ENCODE assay signal across 8 cellular contexts in the genomic region with DNA sequence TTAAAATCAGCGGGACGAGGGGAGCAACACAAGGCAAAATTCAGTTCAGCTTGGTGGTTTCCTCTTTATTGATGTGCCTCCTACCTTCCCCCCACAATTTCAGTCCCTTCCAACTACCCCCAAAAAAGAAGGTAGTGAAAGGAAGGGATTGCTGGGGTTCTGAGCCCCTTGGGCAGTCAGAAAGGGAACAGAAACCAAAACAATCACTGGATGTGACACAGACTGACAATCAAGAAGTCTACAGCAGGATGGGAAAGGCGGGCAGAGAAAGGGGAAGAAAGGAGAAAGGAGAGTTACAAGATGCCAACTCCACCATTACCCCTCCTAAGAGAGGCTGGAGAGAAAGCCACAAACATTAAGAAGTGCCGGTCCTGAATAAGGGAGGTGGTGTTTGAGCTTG. TPM values are rescaled to one million over a fixed set of nuclear protein-coding genes. Genes with fewer than 3 reads are reported as not detected.
DNase-seq lines count a peak whose midpoint lies in the region; ATAC-seq, FAIRE-seq and TF ChIP-seq lines count a peak whose summit lies in the region.

No MANE protein-coding gene starts in this region.

- TF ChIP-seq RAD21 in GM12878 (IDR thresholded peaks at IDR 0.05; ENCODE audit: insufficient read depth, low read depth, low read length) = no peak

- H3K4me2 ChIP-seq in GM12878 (ENCODE audit: control insufficient read depth, insufficient read depth) = peak overlapping the region; percentile 94

- in situ Hi-C loops in KBM-7 (cut with MboI; ENCODE audit: low pct_unique_long_range_greater_than_20kb, low sequenced_read_pairs) (no loop called here), GM12878 (cut with MboI) (no loop called here)

- no peaks in the 10 kb centered on the region for H3K27me3 ChIP-seq in GM12878 (replicated peaks in 1 of 2; ENCODE audit: control insufficient read depth in 2 of 2, insufficient read depth in 2 of 2, low read length in 1 of 2)
- no peaks in the 10 kb centered on the region for H3K27me3 ChIP-seq in mononuclear cell (ENCODE audit: insufficient read depth, low read length)

- peaks cover 47% of the 10 kb centered on the region for H3K79me2 ChIP-seq in GM12878 (ENCODE audit: control insufficient read depth, insufficient read depth, low read length)

- H2AFZ ChIP-seq in GM12878 (ENCODE audit: control insufficient read depth, low read depth, low read length) = no peak overlapping the region

- H3K9me3 ChIP-seq in GM12878 (replicated peaks; ENCODE audit: control insufficient read depth, insufficient read depth, low read length) (no peaks in the 10 kb centered on the region), mononuclear cell (ENCODE audit: low read depth, low read length) (no peaks in the 10 kb centered on the region)

- H3K27ac ChIP-seq in GM12878 (ENCODE audit: control insufficient read depth, insufficient read depth) = peak overlapping the region; percentile 67

- CTCF ChIA-PET in AG04449 (lab: Yijun Ruan, JAX) = interaction anchor here (1.1 to 1.7 kb wide), 3 partner anchors 11 to 56 kb away, joined by 5 to 6 read pairs (median 5); partner anchors contain the start of gene CTDNEP1
- CTCF ChIA-PET in GM12878 (lab: Yijun Ruan, JAX) = interaction anchor here (1.3 to 6.0 kb wide), 2 partner anchors 20 to 26 kb away, joined by 3 to 70 read pairs; partner anchors contain the start of genes ACADVL and DLG4

- SMC1A ChIA-PET in GM12878 (lab: Charles Lee; ENCODE audit: uncharacterized antibody, unreplicated experiment) = interaction anchor here (3.6 to 4.3 kb wide), 2 partner anchors 10 to 20 kb away, joined by 26 to 34 read pairs; partner anchors contain the start of genes ACADVL, CTDNEP1, DLG4 and ELP5

- POLR2A ChIA-PET in AG04449 (lab: Yijun Ruan, JAX) = interaction anchor here (1.3 to 2.1 kb wide), 3 partner anchors 10 to 164 kb away, joined by 4 to 7 read pairs (median 4); partner anchors contain the start of genes CTDNEP1 and TMEM256
- POLR2A ChIA-PET in GM12878 (lab: Charles Lee) = interaction anchor here (1.3 to 7.3 kb wide), 3 partner anchors 10 to 20 kb away, joined by 3 to 99 read pairs (median 43); partner anchors contain the start of genes ACADVL, CTDNEP1, DLG4 and ELP5

- no peak for FAIRE-seq in GM12878 (lab: Jason Lieb, UNC)

- H3K4me3 ChIP-seq in AG04449 (ENCODE audit: low read depth, low read length) = peak overlapping the region; percentile 96
- H3K4me3 ChIP-seq in GM12878 = peak overlapping the region; percentile 83
- H3K4me3 ChIP-seq in mononuclear cell (ENCODE audit: low read length) = peak overlapping the region; percentile 100

- 11% methylated on average over 4 of the region's 4 CpGs for WGBS in GM12878 (ENCODE audit: insufficient coverage, insufficient replicate concordance, low lambda C conversion rate, missing lambda C conversion rate)

- DNase-seq in AG04449 (ENCODE audit: low read depth, low spot score) = no peak
- DNase-seq in KBM-7 = peak; percentile 40
- no peak for DNase-seq in GM12878 (ENCODE audit: low read depth, low spot score)
- DNase-seq in sciatic nerve (ENCODE audit: low spot score) = no peak
- DNase-seq in NCI-H1105 treated with DMSO at 0.1 percent for 48 hours (lab: John Stamatoyannopoulos, UW) = no peak
- DNase-seq in NCI-H526 treated with DMSO at 0.1 percent for 48 hours (lab: John Stamatoyannopoulos, UW) = no peak
- DNase-seq in KG1 (lab: John Stamatoyannopoulos, UW) = no peak

- H3K36me3 ChIP-seq in GM12878 (ENCODE audit: control insufficient read depth in 2 of 2, insufficient read depth in 2 of 2, low read length in 1 of 2) = peaks cover 10 to 20% of the 10 kb centered on the region in 2 experiments

- ATAC-seq in GM12878 = no peak
- no peak for ATAC-seq in sciatic nerve

- RAD21 ChIA-PET in GM12878 (lab: Charles Lee; ENCODE audit: unreplicated experiment) = interaction anchor here (2.0 to 6.3 kb wide), 2 partner anchors 9 to 20 kb away, joined by 9 to 51 read pairs; partner anchors contain the start of genes ACADVL and DLG4

- H3K9ac ChIP-seq in GM12878 (ENCODE audit: control insufficient read depth, insufficient read depth, low read length) = peak overlapping the region; percentile 93

- no peak for TF ChIP-seq CTCF in AG04449 (IDR thresholded peaks at IDR 0.05; ENCODE audit: insufficient read depth, low read length, missing control alignments)
- no peak for TF ChIP-seq CTCF in GM12878 (IDR thresholded peaks at IDR 0.05 in 2 of 3, conservative IDR thresholded peaks at IDR 0.05 in 1 of 3; ENCODE audit: control insufficient read depth in 2 of 3, extremely low read depth in 1 of 3, insufficient read depth in 1 of 3, low read depth in 3 of 3, low read length in 3 of 3)

- intact Hi-C loops in GM12878 (cut with micrococcal nuclease; ENCODE audit: unreplicated experiment) (loop anchor here (5.0 kb wide), 1 partner anchor 67 kb away; the partner anchor contains the start of gene EIF5A), sciatic nerve (cut with DNase I) (no loop called here)

- H4K20me1 ChIP-seq in GM12878 (ENCODE audit: control insufficient read depth, insufficient read depth) = no peaks in the 10 kb centered on the region

- no TSS peak for BruUV-seq in GM12878 (replicated peaks; lab: Mats Ljungman, UMichigan)

- no peak for TF ChIP-seq POLR2A in GM12878 (IDR thresholded peaks at IDR 0.05; ENCODE audit: low read depth, low read length)

- TF ChIP-seq EP300 in GM12878 (IDR thresholded peaks at IDR 0.05; ENCODE audit: borderline replicate concordance in 1 of 2, control insufficient read depth in 1 of 2, low read depth in 2 of 2, low read length in 2 of 2) = no peak

- H3K4me1 ChIP-seq in GM12878 (ENCODE audit: control insufficient read depth, insufficient read depth, low read length) (peaks cover 21% of the 10 kb centered on the region), mononuclear cell (ENCODE audit: insufficient read depth, low read length) (peaks cover 49% of the 10 kb centered on the region)

RNA-seq across cellular contexts. Expression of gene PHF23, which starts 1.1 kb away (rescaled TPM):
- 10.6 and 11.8 TPM in 2 replicates for total RNA-seq in GM12878 (2013; cell fraction: nucleolus; rRNA removed)
- total RNA-seq in GM12878 (2014; rRNA removed) (35.7 and 38.0 TPM in 2 replicates), GM12878 (2014; rRNA removed; fragmentation: Illumina TruSeq; extraction: Trizol) (35.6 and 37.5 TPM in 2 replicates), GM12878 (2021) (34.0 and 39.2 TPM in 2 replicates), mononuclear cell (6.5 TPM), sciatic nerve (23.8 TPM)
- polyA plus RNA-seq in GM12878 (2011; ENCODE audit: low read depth) = 22.1 TPM
- polyA plus RNA-seq in GM12878 (2011; rRNA removed) (21.7 and 29.7 TPM in 2 replicates), GM12878 (2014; fragmentation: Illumina TruSeq; extraction: Trizol) (72.7 and 84.8 TPM in 2 replicates), GM12878 (2014; fragmentation: Nextera tagmentation; extraction: Ambion mirVana) (10 to 100 TPM in 1 of 2 experiments, 1 to 10 TPM in 1; 8.2 to 17.7 TPM), GM12878 (2014; rRNA removed) (38.1 and 41.6 TPM in 2 replicates), GM12878 (2016; fragmentation: Nextera tagmentation; extraction: Ambion mirVana) (10 to 100 TPM; 26.4 to 31.1 TPM)
- polyA plus RNA-seq in GM12878 (2011; cell fraction: cytosol; rRNA removed) = 27.3 and 27.9 TPM in 2 replicates
- polyA plus RNA-seq in GM12878 (2011; cell fraction: nucleus; rRNA removed) = 15.7 and 19.7 TPM in 2 replicates
- polyA plus RNA-seq in GM12878 (2012) = 25.1 and 26.9 TPM in 2 replicates
- polyA minus RNA-seq in GM12878 (2011; rRNA and poly(A)+ RNA removed) = 20.7 and 28.0 TPM in 2 replicates
- polyA minus RNA-seq in GM12878 (2011; cell fraction: cytosol; rRNA and poly(A)+ RNA removed) = 12.2 and 13.2 TPM in 2 replicates
- polyA minus RNA-seq in GM12878 (2011; cell fraction: nucleus; rRNA and poly(A)+ RNA removed) = 6.8 and 8.7 TPM in 2 replicates

RNA-seq across cellular contexts. Expression of gene GABARAP, which starts 1.9 kb away (rescaled TPM):
- 11.4 and 13.4 TPM in 2 replicates for total RNA-seq in GM12878 (2013; cell fraction: nucleolus; rRNA removed)
- total RNA-seq in GM12878 (2014; rRNA removed) (127 and 134 TPM in 2 replicates), GM12878 (2014; rRNA removed; fragmentation: Illumina TruSeq; extraction: Trizol) (157 and 164 TPM in 2 replicates), GM12878 (2021) (256 and 259 TPM in 2 replicates), mononuclear cell (396 TPM), sciatic nerve (397 TPM)
- 230 TPM for polyA plus RNA-seq in GM12878 (2011; ENCODE audit: low read depth)
- polyA plus RNA-seq in GM12878 (2011; rRNA removed) (187 and 223 TPM in 2 replicates), GM12878 (2014; fragmentation: Illumina TruSeq; extraction: Trizol) (613 and 739 TPM in 2 replicates), GM12878 (2014; fragmentation: Nextera tagmentation; extraction: Ambion mirVana) (100 to 1,000 TPM; 314 to 340 TPM), GM12878 (2014; rRNA removed) (236 and 238 TPM in 2 replicates), GM12878 (2016; fragmentation: Nextera tagmentation; extraction: Ambion mirVana) (100 to 1,000 TPM; 433 to 444 TPM)
- polyA plus RNA-seq in GM12878 (2011; cell fraction: cytosol; rRNA removed) = 230 and 389 TPM in 2 replicates
- polyA plus RNA-seq in GM12878 (2011; cell fraction: nucleus; rRNA removed) = 97.8 and 122 TPM in 2 replicates
- polyA plus RNA-seq in GM12878 (2012) = 348 and 349 TPM in 2 replicates
- 144 and 161 TPM in 2 replicates for polyA minus RNA-seq in GM12878 (2011; rRNA and poly(A)+ RNA removed)
- 52.9 and 65.4 TPM in 2 replicates for polyA minus RNA-seq in GM12878 (2011; cell fraction: cytosol; rRNA and poly(A)+ RNA removed)
- polyA minus RNA-seq in GM12878 (2011; cell fraction: nucleus; rRNA and poly(A)+ RNA removed) = 29.0 and 33.7 TPM in 2 replicates

RNA-seq across cellular contexts. Expression of gene DVL2, which starts 6.1 kb away (rescaled TPM):
- 83.1 and 91.9 TPM in 2 replicates for total RNA-seq in GM12878 (2013; cell fraction: nucleolus; rRNA removed)
- 33.0 and 37.6 TPM in 2 replicates for total RNA-seq in GM12878 (2014; rRNA removed)
- total RNA-seq in GM12878 (2014; rRNA removed; fragmentation: Illumina TruSeq; extraction: Trizol) = 15.4 and 16.7 TPM in 2 replicates
- 40.0 and 44.8 TPM in 2 replicates for total RNA-seq in GM12878 (2021)
- 11.7 TPM for polyA plus RNA-seq in GM12878 (2011; ENCODE audit: low read depth)
- 2.2 and 5.3 TPM in 2 replicates for polyA plus RNA-seq in GM12878 (2011; rRNA removed)
- polyA plus RNA-seq in GM12878 (2011; cell fraction: cytosol; rRNA removed) = 6.1 TPM in 2 replicates
- polyA plus RNA-seq in GM12878 (2011; cell fraction: nucleus; rRNA removed) = 30.0 and 46.5 TPM in 2 replicates
- polyA plus RNA-seq in GM12878 (2012) = 29.2 and 31.4 TPM in 2 replicates
- 5.1 and 21.2 TPM in 2 replicates for polyA plus RNA-seq in GM12878 (2014; fragmentation: Illumina TruSeq; extraction: Trizol)
- polyA plus RNA-seq in GM12878 (2014; fragmentation: Nextera tagmentation; extraction: Ambion mirVana) = 1 to 10 TPM in 1 of 2 experiments, under 1 TPM in 1; 0.97 to 2.7 TPM
- 29.9 and 31.3 TPM in 2 replicates for polyA plus RNA-seq in GM12878 (2014; rRNA removed)
- 10 to 100 TPM; 25.3 to 30.4 TPM for polyA plus RNA-seq in GM12878 (2016; fragmentation: Nextera tagmentation; extraction: Ambion mirVana)
- 15.7 and 21.8 TPM in 2 replicates for polyA minus RNA-seq in GM12878 (2011; rRNA and poly(A)+ RNA removed)
- polyA minus RNA-seq in GM12878 (2011; cell fraction: cytosol; rRNA and poly(A)+ RNA removed) = 9.1 and 10.9 TPM in 2 replicates
- 23.8 and 45.4 TPM in 2 replicates for polyA minus RNA-seq in GM12878 (2011; cell fraction: nucleus; rRNA and poly(A)+ RNA removed)
- 23.1 TPM for total RNA-seq in mononuclear cell
- total RNA-seq in sciatic nerve = 49.1 TPM

RNA-seq across cellular contexts. Expression of gene CTDNEP1, which starts 11.2 kb away (rescaled TPM):
- 36.7 and 47.2 TPM in 2 replicates for total RNA-seq in GM12878 (2013; cell fraction: nucleolus; rRNA removed)
- total RNA-seq in GM12878 (2014; rRNA removed) = 31.4 and 32.2 TPM in 2 replicates
- total RNA-seq in GM12878 (2014; rRNA removed; fragmentation: Illumina TruSeq; extraction: Trizol) = 23.7 and 27.3 TPM in 2 replicates
- total RNA-seq in GM12878 (2021) = 142 TPM in 2 replicates
- 85.0 TPM for polyA plus RNA-seq in GM12878 (2011; ENCODE audit: low read depth)
- polyA plus RNA-seq in GM12878 (2011; rRNA removed) = 82.7 and 111 TPM in 2 replicates
- polyA plus RNA-seq in GM12878 (2011; cell fraction: cytosol; rRNA removed) = 142 and 154 TPM in 2 replicates
- polyA plus RNA-seq in GM12878 (2011; cell fraction: nucleus; rRNA removed) = 145 and 146 TPM in 2 replicates
- polyA plus RNA-seq in GM12878 (2012) = 152 and 229 TPM in 2 replicates
- 167 and 176 TPM in 2 replicates for polyA plus RNA-seq in GM12878 (2014; fragmentation: Illumina TruSeq; extraction: Trizol)
- 10 to 100 TPM; 24.5 to 29.2 TPM for polyA plus RNA-seq in GM12878 (2014; fragmentation: Nextera tagmentation; extraction: Ambion mirVana)
- 96.0 and 118 TPM in 2 replicates for polyA plus RNA-seq in GM12878 (2014; rRNA removed)
- 10 to 100 TPM; 25.7 to 26.7 TPM for polyA plus RNA-seq in GM12878 (2016; fragmentation: Nextera tagmentation; extraction: Ambion mirVana)
- polyA minus RNA-seq in GM12878 (2011; rRNA and poly(A)+ RNA removed) = 106 and 150 TPM in 2 replicates
- 62.8 and 85.6 TPM in 2 replicates for polyA minus RNA-seq in GM12878 (2011; cell fraction: cytosol; rRNA and poly(A)+ RNA removed)
- 37.8 and 51.6 TPM in 2 replicates for polyA minus RNA-seq in GM12878 (2011; cell fraction: nucleus; rRNA and poly(A)+ RNA removed)
- total RNA-seq in mononuclear cell = 38.8 TPM
- total RNA-seq in sciatic nerve = 82.0 TPM

RNA-seq across cellular contexts. Expression of gene ELP5, which starts 11.6 kb away (rescaled TPM):
- 21.0 and 29.2 TPM in 2 replicates for total RNA-seq in GM12878 (2013; cell fraction: nucleolus; rRNA removed)
- total RNA-seq in GM12878 (2014; rRNA removed) = 63.5 and 66.4 TPM in 2 replicates
- total RNA-seq in GM12878 (2014; rRNA removed; fragmentation: Illumina TruSeq; extraction: Trizol) = 35.0 and 41.1 TPM in 2 replicates
- 67.4 and 71.0 TPM in 2 replicates for total RNA-seq in GM12878 (2021)
- 47.5 TPM for polyA plus RNA-seq in GM12878 (2011; ENCODE audit: low read depth)
- 53.9 and 76.9 TPM in 2 replicates for polyA plus RNA-seq in GM12878 (2011; rRNA removed)
- polyA plus RNA-seq in GM12878 (2011; cell fraction: cytosol; rRNA removed) = 111 and 114 TPM in 2 replicates
- 92.0 and 98.7 TPM in 2 replicates for polyA plus RNA-seq in GM12878 (2011; cell fraction: nucleus; rRNA removed)
- polyA plus RNA-seq in GM12878 (2012) = 55.4 and 70.3 TPM in 2 replicates
- 45.8 and 68.9 TPM in 2 replicates for polyA plus RNA-seq in GM12878 (2014; fragmentation: Illumina TruSeq; extraction: Trizol)
- 10 to 100 TPM; 81.8 to 94.7 TPM for polyA plus RNA-seq in GM12878 (2014; fragmentation: Nextera tagmentation; extraction: Ambion mirVana)
- polyA plus RNA-seq in GM12878 (2014; rRNA removed) = 78.0 and 79.8 TPM in 2 replicates
- polyA plus RNA-seq in GM12878 (2016; fragmentation: Nextera tagmentation; extraction: Ambion mirVana) = 100 to 1,000 TPM; 102 to 109 TPM
- 46.3 and 74.0 TPM in 2 replicates for polyA minus RNA-seq in GM12878 (2011; rRNA and poly(A)+ RNA removed)
- 23.4 and 24.3 TPM in 2 replicates for polyA minus RNA-seq in GM12878 (2011; cell fraction: cytosol; rRNA and poly(A)+ RNA removed)
- 18.0 and 25.8 TPM in 2 replicates for polyA minus RNA-seq in GM12878 (2011; cell fraction: nucleus; rRNA and poly(A)+ RNA removed)
- total RNA-seq in mononuclear cell = 14.4 TPM
- total RNA-seq in sciatic nerve = 26.7 TPM
